In genomic region chr15:63211549-63211948, GRCh38 we compare ENCODE assay signal across 10 cellular contexts. TPM values are rescaled to one million over a fixed set of nuclear protein-coding genes. Genes with fewer than 3 reads are reported as not detected.
DNase-seq lines count a peak whose midpoint lies in the region; ATAC-seq and TF ChIP-seq lines count a peak whose summit lies in the region.
"Had no signal": no experiment of that assay in that cellular context is flagged by ENCODE, and none has a peak within 500 bp of the region (broad histone marks: within the 10 kb centered on the region; RNA-seq: fewer than 3 reads in every experiment).

No MANE protein-coding gene starts in this region.

- no peak overlapping the region for H2AFZ ChIP-seq in MM.1S (ENCODE audit: low read length)

- H3K9ac ChIP-seq in MM.1S (ENCODE audit: low read length) = no peak overlapping the region

- peaks cover 0 to 73% (median 18%) of the 10 kb centered on the region in 12 donors for H3K4me1 ChIP-seq in heart left ventricle
- peaks cover 18 to 63% of the 10 kb centered on the region in 2 donors for H3K4me1 ChIP-seq in left lung
- H3K4me1 ChIP-seq in MM.1S (ENCODE audit: low read length) = no peaks in the 10 kb centered on the region

- no peaks in the 10 kb centered on the region for H3F3A ChIP-seq in MM.1S (ENCODE audit: insufficient read depth, low read length)

- no peak overlapping the region for H3K4me3 Mint-ChIP-seq in activated CD4-positive, alpha-beta memory T cell treated with anti-CD3 and anti-CD28 coated beads, Interleukin-2, amount 10 ng/mL, durations not matched to agents 7 days and 5 days
- no peak overlapping the region for H3K4me3 Mint-ChIP-seq in type B pancreatic cell

- peak overlapping the region; percentile 87 for H3K27ac Mint-ChIP-seq in activated CD4-positive, alpha-beta memory T cell treated with anti-CD3 and anti-CD28 coated beads, Interleukin-2, amount 10 ng/mL, durations not matched to agents 7 days and 5 days
- peak overlapping the region; percentile 89 for H3K27ac Mint-ChIP-seq in type B pancreatic cell

- H3K36me3 ChIP-seq in heart left ventricle = peaks cover 0 to 2% (median 0%) of the 10 kb centered on the region in 9 donors
- H3K36me3 ChIP-seq in left lung = peaks cover 0 to 4% of the 10 kb centered on the region in 2 donors
- H3K36me3 ChIP-seq in MM.1S (replicated peaks; ENCODE audit: insufficient read depth, low read length) = no peaks in the 10 kb centered on the region
- H3K36me3 ChIP-seq: WERI-Rb-1 had no signal

- H3K27me3 Mint-ChIP-seq in activated CD4-positive, alpha-beta memory T cell treated with anti-CD3 and anti-CD28 coated beads, Interleukin-2, amount 10 ng/mL, durations not matched to agents 7 days and 5 days = no peaks in the 10 kb centered on the region
- H3K27me3 Mint-ChIP-seq in type B pancreatic cell = no peaks in the 10 kb centered on the region

- TF ChIP-seq POLR2A in heart left ventricle (IDR thresholded peaks at IDR 0.05) = no peak

- H3K9me3 Mint-ChIP-seq in activated CD4-positive, alpha-beta memory T cell treated with anti-CD3 and anti-CD28 coated beads, Interleukin-2, amount 10 ng/mL, durations not matched to agents 7 days and 5 days = no peaks in the 10 kb centered on the region
- peaks cover 7% of the 10 kb centered on the region for H3K9me3 Mint-ChIP-seq in type B pancreatic cell

- no peak for TF ChIP-seq CTCF in heart left ventricle (IDR thresholded peaks at IDR 0.05)
- no peak for TF ChIP-seq CTCF in left lung (IDR thresholded peaks at IDR 0.05)
- TF ChIP-seq CTCF in type B pancreatic cell (conservative IDR thresholded peaks at IDR 0.05) = no peak
- TF ChIP-seq CTCF in MM.1S (IDR thresholded peaks at IDR 0.05; ENCODE audit: low read length) = no peak

- H3K4me2 ChIP-seq in MM.1S (ENCODE audit: low read depth, low read length) = no peak overlapping the region

- ATAC-seq in heart left ventricle (no peak), Right ventricle myocardium inferior (no peak), left lung (no peak)

- CTCF ChIA-PET in activated CD4-positive, alpha-beta memory T cell treated with anti-CD3 and anti-CD28 coated beads, Interleukin-2, amount 10 ng/mL, durations not matched to agents 7 days and 5 days (lab: Charles Lee) = interaction anchor here (1.7 to 2.0 kb wide), 2 partner anchors 17 to 19 kb away, joined by 6 to 10 read pairs; no protein-coding TSS in a partner anchor

- intact Hi-C loops in heart left ventricle (cut with DNase I) = no loop called here
- intact Hi-C loops in Right ventricle myocardium inferior (cut with DNase I) = no loop called here
- intact Hi-C loops in left lung (cut with DNase I) = no loop called here

- 98 to 99% (median 99%) methylated on average over 2 of the region's 2 CpGs for WGBS in heart left ventricle, 4 donors

- no peaks in the 10 kb centered on the region for H3K9me3 ChIP-seq in heart left ventricle
- no peaks in the 10 kb centered on the region for H3K9me3 ChIP-seq in left lung
- H3K9me3 ChIP-seq in MM.1S (replicated peaks; ENCODE audit: insufficient read depth, low read length) = no peaks in the 10 kb centered on the region

- DNase-seq in heart left ventricle = no peak
- DNase-seq in Right ventricle myocardium inferior (ENCODE audit: missing footprints) = no peak
- no peak for DNase-seq in activated CD4-positive, alpha-beta memory T cell treated with anti-CD3 and anti-CD28 coated beads, Interleukin-2, amount 10 ng/mL, durations not matched to agents 7 days and 5 days
- DNase-seq in left lung = no peak
- no peak for DNase-seq in type B pancreatic cell (ENCODE audit: extremely low spot score, unreplicated experiment)
- no peak for DNase-seq in stimulated activated CD4-positive, alpha-beta T cell treated with anti-CD3 and anti-CD28 coated beads, Interleukin-4, amount 100 ng/mL, for 4 hours
- no peak for DNase-seq in stimulated activated CD4-positive, alpha-beta T cell treated with anti-CD3 and anti-CD28 coated beads, Interleukin-2, amount 100 ng/mL, for 48 hours
- no peak for DNase-seq in MM.1S
- DNase-seq: NCI-H1436 treated with DMSO at 0.1 percent for 48 hours, WERI-Rb-1 had no signal

- H3K4me1 Mint-ChIP-seq in activated CD4-positive, alpha-beta memory T cell treated with anti-CD3 and anti-CD28 coated beads, Interleukin-2, amount 10 ng/mL, durations not matched to agents 7 days and 5 days = peaks cover 78% of the 10 kb centered on the region
- peaks cover 49% of the 10 kb centered on the region for H3K4me1 Mint-ChIP-seq in type B pancreatic cell (ENCODE audit: unreplicated experiment)

- H3K9me2 ChIP-seq in MM.1S (replicated peaks; ENCODE audit: insufficient read depth, low read length) = no peaks in the 10 kb centered on the region

- no peak overlapping the region for H3K4me3 ChIP-seq in heart left ventricle
- H3K4me3 ChIP-seq in left lung = no peak overlapping the region
- H3K4me3 ChIP-seq in MM.1S (ENCODE audit: low read length) = no peak overlapping the region

- H3K79me2 ChIP-seq in MM.1S (ENCODE audit: low read length) = peaks cover 52% of the 10 kb centered on the region

- H3K36me3 Mint-ChIP-seq in activated CD4-positive, alpha-beta memory T cell treated with anti-CD3 and anti-CD28 coated beads, Interleukin-2, amount 10 ng/mL, durations not matched to agents 7 days and 5 days (ENCODE audit: low read depth) = peaks cover 45% of the 10 kb centered on the region
- H3K36me3 Mint-ChIP-seq in type B pancreatic cell = peaks cover 11% of the 10 kb centered on the region

- POLR2A ChIA-PET in activated CD4-positive, alpha-beta memory T cell treated with anti-CD3 and anti-CD28 coated beads, Interleukin-2, amount 10 ng/mL, durations not matched to agents 7 days and 5 days (lab: Charles Lee) = interaction anchor here (1.0 to 9.4 kb wide), 7 partner anchors 9 to 63 kb away, joined by 4 to 177 read pairs (median 8); partner anchors contain the start of gene RPS27L

- H3K27ac ChIP-seq in heart left ventricle (peak overlapping the region in 8 of 12 donors; percentile 6 to 85 (median 46)), left lung (peak overlapping the region; percentile 61 to 75), MM.1S (ENCODE audit: low read length) (no peak overlapping the region)
- H3K27ac ChIP-seq: WERI-Rb-1 had no signal

- H3K27me3 ChIP-seq in heart left ventricle = no peaks in the 10 kb centered on the region
- no peaks in the 10 kb centered on the region for H3K27me3 ChIP-seq in left lung
- H3K27me3 ChIP-seq in MM.1S (replicated peaks; ENCODE audit: insufficient read depth, low read length) = no peaks in the 10 kb centered on the region

- H4K20me1 ChIP-seq in MM.1S (ENCODE audit: insufficient read depth, low read length) = no peaks in the 10 kb centered on the region

RNA-seq across cellular contexts. Expression of gene RAB8B, which starts 22.1 kb away (rescaled TPM):
- 10 to 100 TPM in 2 of 9 donors, 1 to 10 TPM in 7; 6.3 to 32.6 (median 8.4) TPM for total RNA-seq in heart left ventricle
- polyA plus RNA-seq in heart left ventricle = 1 to 10 TPM; 2.5 to 6.2 TPM
- total RNA-seq in Right ventricle myocardium inferior = 12.3 TPM
- total RNA-seq in activated CD4-positive, alpha-beta memory T cell treated with anti-CD3 and anti-CD28 coated beads, Interleukin-2, amount 10 ng/mL, durations not matched to agents 7 days and 5 days = 100 to 1,000 TPM; 133 to 139 TPM
- total RNA-seq in left lung = 10 to 100 TPM; 45.1 to 60.2 TPM
- total RNA-seq in type B pancreatic cell (ENCODE audit: low replicate concordance) = 26.5 and 36.8 TPM in 2 replicates

RNA-seq across cellular contexts. Expression of gene RPS27L, which starts 54.3 kb away (rescaled TPM):
- total RNA-seq in heart left ventricle = 100 to 1,000 TPM in 7 of 9 donors, 10 to 100 TPM in 2; 61.3 to 221 (median 137) TPM
- 100 to 1,000 TPM in 1 of 2 donors, 10 to 100 TPM in 1; 53.4 to 141 TPM for polyA plus RNA-seq in heart left ventricle
- 193 TPM for total RNA-seq in Right ventricle myocardium inferior
- total RNA-seq in activated CD4-positive, alpha-beta memory T cell treated with anti-CD3 and anti-CD28 coated beads, Interleukin-2, amount 10 ng/mL, durations not matched to agents 7 days and 5 days = 100 to 1,000 TPM; 171 to 173 TPM
- total RNA-seq in left lung = 100 to 1,000 TPM; 158 to 242 TPM
- 205 and 235 TPM in 2 replicates for total RNA-seq in type B pancreatic cell (ENCODE audit: low replicate concordance)
